28 cellular contexts compared by ENCODE assay signal in genomic region chr1:107689733-107690132, GRCh38.
A peak's percentile ranks its signal among the peaks of the same experiment; 100 is the strongest.
DNase-seq lines count a peak whose midpoint lies in the region; ATAC-seq, FAIRE-seq and TF ChIP-seq lines count a peak whose summit lies in the region.
"Had no signal": no experiment of that assay in that cellular context is flagged by ENCODE, and none has a peak within 500 bp of the region (broad histone marks: within the 10 kb centered on the region; RNA-seq: fewer than 3 reads in every experiment).

No MANE protein-coding gene starts in this region.

- intact Hi-C loops in heart left ventricle (cut with DNase I) (no loop called here), Right ventricle myocardium superior (cut with DNase I) (no loop called here)

- no peaks in the 10 kb centered on the region for H3K27me3 ChIP-seq in foreskin keratinocyte
- no peaks in the 10 kb centered on the region for H3K27me3 ChIP-seq in rectal smooth muscle tissue (ENCODE audit: control insufficient read depth, insufficient read depth, low read length)
- H3K27me3 ChIP-seq in heart left ventricle: no peaks in the 10 kb centered on the region
- H3K27me3 ChIP-seq: BLaER1, colonic mucosa, pancreas, tibial nerve had no signal

- H3K9ac ChIP-seq in rectal smooth muscle tissue (ENCODE audit: low read length): no peak overlapping the region
- H3K9ac ChIP-seq: BLaER1 had no signal

- TF ChIP-seq POLR2A in A549 (IDR thresholded peaks at IDR 0.05; ENCODE audit: low read length) (no peak), heart left ventricle (IDR thresholded peaks at IDR 0.05) (no peak)

- TF ChIP-seq CTCF in A549 (IDR thresholded peaks at IDR 0.05) (no peak), VCaP (conservative IDR thresholded peaks at IDR 0.05) (no peak), foreskin keratinocyte (conservative IDR thresholded peaks at IDR 0.05) (peak; percentile 42), heart left ventricle (IDR thresholded peaks at IDR 0.05) (no peak)

- ATAC-seq in A549: peak; percentile 30 to 62; a peak in 3 of 6 replicates
- ATAC-seq in foreskin keratinocyte: no peak
- no peak for ATAC-seq in heart left ventricle
- no peak for ATAC-seq in HG03045 (IDR thresholded peaks at IDR 0.05; ENCODE audit: unreplicated experiment)
- no peak for ATAC-seq in Right ventricle myocardium superior (ENCODE audit: poor library complexity)
- ATAC-seq in HG03571 (IDR thresholded peaks at IDR 0.05; ENCODE audit: unreplicated experiment): no peak
- ATAC-seq: naive thymus-derived CD4-positive, alpha-beta T cell; right cardiac atrium; Right ventricle myocardium inferior; stimulated activated naive CD8-positive, alpha-beta T cell treated with anti-CD3 and anti-CD28 coated beads, Interleukin-15, amount 100 ng/mL, for 72 hours had no signal

- peak overlapping the region; percentile 22 to 82; a peak in 5 of 6 replicates for H3K27ac ChIP-seq in A549
- H3K27ac ChIP-seq in VCaP: peak overlapping the region; percentile 40; the same call in 1 of the 2 replicates
- peak overlapping the region; percentile 50 for H3K27ac ChIP-seq in foreskin keratinocyte
- H3K27ac ChIP-seq in rectal smooth muscle tissue (ENCODE audit: low read depth, low read length): peak overlapping the region; percentile 12
- H3K27ac ChIP-seq in heart left ventricle: peak overlapping the region in 1 of 12 donors; percentile 33
- H3K27ac ChIP-seq: BLaER1, tibial nerve had no signal

- H3K36me3 ChIP-seq in rectal smooth muscle tissue (ENCODE audit: control insufficient read depth, insufficient read depth, low read length) (no peaks in the 10 kb centered on the region), heart left ventricle (peaks cover 0 to 7% (median 0%) of the 10 kb centered on the region in 9 donors)
- H3K36me3 ChIP-seq: colonic mucosa, pancreas, tibial nerve had no signal

- 83% methylated on average over 4 of the region's 4 CpGs for WGBS in A549 (ENCODE audit: missing lambda C conversion rate)
- WGBS in heart left ventricle, 4 donors: 83 to 86% (median 85%) methylated on average over 4 of the region's 4 CpGs

- DNase-seq in A549 (ENCODE audit: low read depth in 1 of 2, low spot score in 1 of 2): no peak
- DNase-seq in foreskin keratinocyte: peak in 1 of 2 donors; percentile 32
- no peak for DNase-seq in heart left ventricle
- DNase-seq in Right ventricle myocardium superior: no peak
- DNase-seq: ACHN; activated B cell treated with CpG ODN at 0.5 μM for 24 hours; activated CD4-positive, alpha-beta T cell treated with anti-CD3 and anti-CD28 coated beads, Interleukin-2, amount 50 U/mL, for 48 hours; activated CD8-positive, alpha-beta memory T cell treated with anti-CD3 and anti-CD28 coated beads, Interleukin-2, amount 50 U/mL, for 4 hours; activated naive CD4-positive, alpha-beta T cell treated with anti-CD3 and anti-CD28 coated beads, Interleukin-2, amount 50 U/mL, for 16 hours; COR-L47; DND-41; glutamatergic neuron; naive thymus-derived CD4-positive, alpha-beta T cell; NCI-H1694; NCI-H2171 treated with DMSO at 0.1 percent for 48 hours; pancreas; right cardiac atrium; stimulated activated naive CD8-positive, alpha-beta T cell treated with anti-CD3 and anti-CD28 coated beads, Interleukin-15, amount 100 ng/mL, for 72 hours; T-helper 9 cell had no signal

- no peak overlapping the region for H3K4me3 ChIP-seq in A549
- no peak overlapping the region for H3K4me3 ChIP-seq in rectal smooth muscle tissue (ENCODE audit: low read length)
- no peak overlapping the region for H3K4me3 ChIP-seq in heart left ventricle
- H3K4me3 ChIP-seq: BLaER1, colonic mucosa, pancreas, tibial nerve had no signal

- H3K4me2 ChIP-seq in A549: peak overlapping the region; percentile 93
- H3K4me2 ChIP-seq: BLaER1 had no signal

- FAIRE-seq in A549 (lab: Jason Lieb, UNC): no peak
- FAIRE-seq: H1, pancreas had no signal

- POLR2A ChIA-PET in A549 (lab: Yijun Ruan, JAX): no interaction called here

- TF ChIP-seq RAD21 in A549 (conservative IDR thresholded peaks at IDR 0.05 in 1 of 2, IDR thresholded peaks at IDR 0.05 in 1 of 2): no peak

- CTCF ChIA-PET in A549 (lab: Yijun Ruan, JAX): interaction anchor here (0.7 kb wide), 1 partner anchor 10 kb away, joined by 3 read pairs; no protein-coding TSS in a partner anchor

- peaks cover 61% of the 10 kb centered on the region for H3K4me1 ChIP-seq in A549
- H3K4me1 ChIP-seq in foreskin keratinocyte: peaks cover 34% of the 10 kb centered on the region
- peaks cover 10% of the 10 kb centered on the region for H3K4me1 ChIP-seq in rectal smooth muscle tissue (ENCODE audit: control insufficient read depth, insufficient read depth, low read length)
- no peaks in the 10 kb centered on the region for H3K4me1 ChIP-seq in heart left ventricle
- H3K4me1 ChIP-seq: BLaER1, colonic mucosa, pancreas, tibial nerve had no signal

- TF ChIP-seq EP300 in A549 (IDR thresholded peaks at IDR 0.05): no peak

- no peaks in the 10 kb centered on the region for H3K9me3 ChIP-seq in A549
- no peaks in the 10 kb centered on the region for H3K9me3 ChIP-seq in heart left ventricle
- H3K9me3 ChIP-seq: BLaER1, colonic mucosa, pancreas, tibial nerve had no signal

TF ChIP-seq in A549, 52 proteins besides CTCF, POLR2A, EP300 and RAD21:
- TF ChIP-seq NPAS2 (CRISPR knock-in tag; IDR thresholded peaks at IDR 0.05; ENCODE audit: borderline replicate concordance): no peak
- TF ChIP-seq MAFK (IDR thresholded peaks at IDR 0.05; ENCODE audit: partially characterized antibody): no peak
- no peak for TF ChIP-seq SREBF2 (IDR thresholded peaks at IDR 0.05)
- no peak for TF ChIP-seq ELK1 (IDR thresholded peaks at IDR 0.05; ENCODE audit: low read depth, low read length)
- no peak for TF ChIP-seq PBX3 (IDR thresholded peaks at IDR 0.05)
- TF ChIP-seq EHMT2 (IDR thresholded peaks at IDR 0.05; ENCODE audit: low read depth): no peak
- no peak for TF ChIP-seq RFX5 (IDR thresholded peaks at IDR 0.05)
- no peak for TF ChIP-seq RCOR1 (IDR thresholded peaks at IDR 0.05; ENCODE audit: low read depth, low read length)
- TF ChIP-seq HEYL (CRISPR knock-in tag; IDR thresholded peaks at IDR 0.05): no peak
- no peak for TF ChIP-seq FOXS1 (CRISPR knock-in tag; IDR thresholded peaks at IDR 0.05)
- no peak for TF ChIP-seq GATA3 (IDR thresholded peaks at IDR 0.05; ENCODE audit: borderline replicate concordance)
- no peak for TF ChIP-seq RNF2 (IDR thresholded peaks at IDR 0.05; ENCODE audit: borderline replicate concordance, low read depth)

Comparison
In these comparisons a context has a peak if more than half of its experiments do, and no peak if none do; other contexts are left out.
1. ATAC-seq: peak in A549 (2 of 2); none in foreskin keratinocyte (single experiment), heart left ventricle (0 of 4), HG03045 (single experiment), Right ventricle myocardium superior (single experiment) and HG03571 (single experiment).